Comparison of ENCODE assay signal across 8 cellular contexts in the genomic region with DNA sequence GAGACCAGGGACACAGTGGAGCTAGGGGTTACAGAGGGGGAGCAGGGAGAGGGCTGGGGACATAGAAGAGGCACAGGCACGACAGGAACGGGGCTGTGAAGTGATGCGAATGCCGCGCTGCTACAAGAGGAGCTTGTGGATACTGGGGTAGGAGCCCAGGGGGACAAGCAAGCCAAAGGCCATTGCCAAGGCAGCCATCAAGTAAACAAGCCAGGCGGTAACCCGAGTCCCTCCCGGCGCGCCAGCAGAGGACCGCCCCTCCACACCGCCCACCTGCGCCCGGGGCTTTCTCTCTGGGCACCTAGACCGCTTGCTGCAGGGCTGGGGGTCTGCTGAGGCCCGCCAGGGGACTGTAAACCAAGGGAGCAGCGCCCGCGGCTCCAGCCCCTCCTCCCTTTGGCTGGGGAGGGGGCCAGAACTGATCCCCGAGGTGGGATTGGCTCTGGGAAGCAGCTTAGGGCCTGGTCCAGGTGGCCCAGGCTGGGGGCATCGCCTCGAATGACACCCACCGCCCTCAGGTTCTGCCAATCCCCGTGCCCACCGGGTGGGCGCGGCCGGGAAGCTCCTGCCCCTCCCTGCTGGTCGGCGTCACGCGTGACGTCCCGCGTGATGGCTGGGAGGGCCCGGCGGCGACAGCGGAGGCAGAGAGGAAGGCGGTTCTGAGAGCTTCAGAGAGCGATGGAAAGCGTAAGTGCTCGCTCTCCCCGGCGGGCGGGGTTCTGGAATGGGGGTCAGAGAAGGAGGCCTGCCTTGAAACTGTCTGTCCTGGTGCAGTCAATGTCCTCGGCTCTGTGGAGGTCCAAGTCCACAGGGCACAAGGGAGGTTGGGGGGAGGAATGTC. TPM values are rescaled to one million over a fixed set of nuclear protein-coding genes. Genes with fewer than 3 reads are reported as not detected.
DNase-seq lines count a peak whose midpoint lies in the region; ATAC-seq and TF ChIP-seq lines count a peak whose summit lies in the region.

No MANE protein-coding gene starts in this region.

- H3K27ac ChIP-seq in BLaER1 treated with 17β-estradiol and CSF1 and Interleukin-3, amounts not matched to agents 10 nM and 100 nM: peak overlapping the region; percentile 75 to 93 (median 88)
- H3K27ac ChIP-seq in HEK293 (ENCODE audit: extremely low read depth, low read depth, low read length) (peak overlapping the region; percentile 64; the same call in 1 of the 2 replicates), epithelial cell of prostate (peak overlapping the region; percentile 94)

- TF ChIP-seq CTCF in HEK293 (tag by site-specific recombination; IDR thresholded peaks at IDR 0.05): no peak
- no peak for TF ChIP-seq CTCF in mucosa of descending colon (IDR thresholded peaks at IDR 0.05)

- H3K4me1 ChIP-seq in BLaER1 treated with 17β-estradiol and CSF1 and Interleukin-3, amounts not matched to agents 10 nM and 100 nM: peaks cover 62 to 76% (median 64%) of the 10 kb centered on the region in 10 experiments
- H3K4me1 ChIP-seq in HEK293 (ENCODE audit: control insufficient read depth, insufficient read depth, low read length) (peaks cover 18% of the 10 kb centered on the region), NT2/D1 (ENCODE audit: insufficient read depth, insufficient read length) (peaks cover 10% of the 10 kb centered on the region), mucosa of descending colon (ENCODE audit: low read depth) (peaks cover 27% of the 10 kb centered on the region)

- H4K20me1 ChIP-seq in BLaER1 treated with 17β-estradiol and CSF1 and Interleukin-3, amounts not matched to agents 10 nM and 100 nM: peaks cover 5 to 47% (median 21%) of the 10 kb centered on the region in 11 experiments; a peak in 16 of 22 replicates

- no peaks in the 10 kb centered on the region for H3K9me3 ChIP-seq in BLaER1 treated with 17β-estradiol and CSF1 and Interleukin-3, amounts not matched to agents 10 nM and 100 nM (replicated peaks in 1 of 11)
- H3K9me3 ChIP-seq in HEK293 (ENCODE audit: control insufficient read depth, insufficient read depth, low read depth, low read length) (no peaks in the 10 kb centered on the region), NT2/D1 (ENCODE audit: insufficient read depth, low read length) (no peaks in the 10 kb centered on the region), mucosa of descending colon (no peaks in the 10 kb centered on the region)

- CTCF ChIA-PET in HEK293 (lab: Yijun Ruan, JAX): interaction anchor here (1.0 to 6.9 kb wide), 9 partner anchors 9 to 113 kb away, joined by 3 to 129 read pairs (median 6); no protein-coding TSS in a partner anchor

- H3K36me3 ChIP-seq in BLaER1 treated with 17β-estradiol and CSF1 and Interleukin-3, amounts not matched to agents 10 nM and 100 nM: peaks cover 21 to 27% (median 25%) of the 10 kb centered on the region in 11 experiments; a peak in 20 of 22 replicates
- H3K36me3 ChIP-seq in HEK293 (ENCODE audit: control insufficient read depth in 2 of 2, insufficient read depth in 1 of 2, low read length in 2 of 2) (peaks cover 0 to 11% of the 10 kb centered on the region in 2 experiments; a peak in 1 of 3 replicates), NT2/D1 (ENCODE audit: insufficient read depth, insufficient read length, low read length) (peaks cover 23% of the 10 kb centered on the region), mucosa of descending colon (ENCODE audit: low read depth) (no peaks in the 10 kb centered on the region)

- peak overlapping the region; percentile 73 to 94 (median 83) for H3K9ac ChIP-seq in BLaER1 treated with 17β-estradiol and CSF1 and Interleukin-3, amounts not matched to agents 10 nM and 100 nM
- H3K9ac ChIP-seq in NT2/D1 (ENCODE audit: insufficient read length, low read depth): peak overlapping the region; percentile 74

- H3K27me3 ChIP-seq in BLaER1 treated with 17β-estradiol and CSF1 and Interleukin-3, amounts not matched to agents 10 nM and 100 nM: no peaks in the 10 kb centered on the region
- H3K27me3 ChIP-seq in NT2/D1 (ENCODE audit: insufficient read depth, insufficient read length): no peaks in the 10 kb centered on the region

- intact Hi-C loops in mucosa of descending colon (cut with DNase I, micrococcal nuclease): no loop called here

- peak overlapping the region; percentile 95 to 99 (median 98) for H3K4me2 ChIP-seq in BLaER1 treated with 17β-estradiol and CSF1 and Interleukin-3, amounts not matched to agents 10 nM and 100 nM

- peak overlapping the region; percentile 66 to 90 (median 72) for H3K4me3 ChIP-seq in BLaER1 treated with 17β-estradiol and CSF1 and Interleukin-3, amounts not matched to agents 10 nM and 100 nM
- H3K4me3 ChIP-seq in HEK293 (ENCODE audit: low read depth, low read length) (peak overlapping the region; percentile 45), NT2/D1 (ENCODE audit: insufficient read length, low read depth) (peak overlapping the region; percentile 62), mucosa of descending colon (peak overlapping the region; percentile 27)

- ATAC-seq in mucosa of descending colon: peak; percentile 70
- no peak for ATAC-seq in HG03460 (IDR thresholded peaks at IDR 0.05; ENCODE audit: unreplicated experiment)

- DNase-seq in NT2/D1 (ENCODE audit: low read depth, low spot score) (no peak), epithelial cell of prostate (ENCODE audit: low read depth, low spot score) (no peak), mucosa of descending colon (peak; percentile 79 to 91 (median 86))
- peak; percentile 89 for DNase-seq in activated T-cell treated with anti-CD3 and anti-CD28 coated beads, Interleukin-2, amount 50 U/mL, for 1 hour
- DNase-seq in stimulated activated CD8-positive, alpha-beta memory T cell treated with anti-CD3 and anti-CD28 coated beads, Interleukin-2, amount 100 ng/mL, for 1 hour (ENCODE audit: low read depth in 2 of 2): peak; percentile 52 to 65

- POLR2A ChIA-PET in HEK293 (lab: Yijun Ruan, JAX): interaction anchor here (1.3 to 2.6 kb wide), 6 partner anchors 8 to 120 kb away, joined by 3 to 29 read pairs (median 9); partner anchors contain the start of genes KAZALD1 and SLF2

TF ChIP-seq in HEK293, 187 proteins besides CTCF, POLR2A, EP300 and RAD21 (continues in another document):
- 0 out of 2 replicates have a peak, but pooled peaks have one; percentile 7 for TF ChIP-seq ZNF792 (tag by site-specific recombination; IDR thresholded peaks at IDR 0.05)
- no peak for TF ChIP-seq ZFP69B (tag by site-specific recombination; IDR thresholded peaks at IDR 0.05)
- TF ChIP-seq ZFP37 (tag by site-specific recombination; IDR thresholded peaks at IDR 0.05): no peak
- TF ChIP-seq ZNF24 (tag by site-specific recombination; IDR thresholded peaks at IDR 0.05): no peak
- no peak for TF ChIP-seq ZNF404 (tag by site-specific recombination; IDR thresholded peaks at IDR 0.05)
- TF ChIP-seq ZNF223 (tag by site-specific recombination; IDR thresholded peaks at IDR 0.05): peak; percentile 97
- TF ChIP-seq ZNF26 (tag by site-specific recombination; IDR thresholded peaks at IDR 0.05): no peak
- TF ChIP-seq, protein P1, sequence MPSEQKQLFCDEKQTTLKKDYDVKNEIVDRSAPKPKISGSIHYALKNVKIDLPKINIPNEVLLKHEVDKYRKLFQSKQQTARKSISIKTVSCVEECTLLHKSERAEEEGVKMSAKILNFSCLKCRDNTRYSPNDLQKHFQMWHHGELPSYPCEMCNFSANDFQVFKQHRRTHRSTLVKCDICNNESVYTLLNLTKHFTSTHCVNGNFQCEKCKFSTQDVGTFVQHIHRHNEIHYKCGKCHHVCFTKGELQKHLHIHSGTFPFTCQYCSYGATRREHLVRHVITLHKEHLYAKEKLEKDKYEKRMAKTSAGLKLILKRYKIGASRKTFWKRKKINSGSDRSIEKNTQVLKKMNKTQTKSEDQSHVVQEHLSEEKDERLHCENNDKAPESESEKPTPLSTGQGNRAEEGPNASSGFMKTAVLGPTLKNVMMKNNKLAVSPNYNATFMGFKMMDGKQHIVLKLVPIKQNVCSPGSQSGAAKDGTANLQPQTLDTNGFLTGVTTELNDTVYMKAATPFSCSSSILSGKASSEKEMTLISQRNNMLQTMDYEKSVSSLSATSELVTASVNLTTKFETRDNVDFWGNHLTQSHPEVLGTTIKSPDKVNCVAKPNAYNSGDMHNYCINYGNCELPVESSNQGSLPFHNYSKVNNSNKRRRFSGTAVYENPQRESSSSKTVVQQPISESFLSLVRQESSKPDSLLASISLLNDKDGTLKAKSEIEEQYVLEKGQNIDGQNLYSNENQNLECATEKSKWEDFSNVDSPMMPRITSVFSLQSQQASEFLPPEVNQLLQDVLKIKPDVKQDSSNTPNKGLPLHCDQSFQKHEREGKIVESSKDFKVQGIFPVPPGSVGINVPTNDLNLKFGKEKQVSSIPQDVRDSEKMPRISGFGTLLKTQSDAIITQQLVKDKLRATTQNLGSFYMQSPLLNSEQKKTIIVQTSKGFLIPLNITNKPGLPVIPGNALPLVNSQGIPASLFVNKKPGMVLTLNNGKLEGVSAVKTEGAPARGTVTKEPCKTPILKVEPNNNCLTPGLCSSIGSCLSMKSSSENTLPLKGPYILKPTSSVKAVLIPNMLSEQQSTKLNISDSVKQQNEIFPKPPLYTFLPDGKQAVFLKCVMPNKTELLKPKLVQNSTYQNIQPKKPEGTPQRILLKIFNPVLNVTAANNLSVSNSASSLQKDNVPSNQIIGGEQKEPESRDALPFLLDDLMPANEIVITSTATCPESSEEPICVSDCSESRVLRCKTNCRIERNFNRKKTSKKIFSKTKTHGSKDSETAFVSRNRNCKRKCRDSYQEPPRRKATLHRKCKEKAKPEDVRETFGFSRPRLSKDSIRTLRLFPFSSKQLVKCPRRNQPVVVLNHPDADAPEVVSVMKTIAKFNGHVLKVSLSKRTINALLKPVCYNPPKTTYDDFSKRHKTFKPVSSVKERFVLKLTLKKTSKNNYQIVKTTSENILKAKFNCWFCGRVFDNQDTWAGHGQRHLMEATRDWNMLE (tag by site-specific recombination; conservative IDR thresholded peaks at IDR 0.05; ENCODE audit: low read depth): no peak
- TF ChIP-seq ZNF747 (tag by site-specific recombination; IDR thresholded peaks at IDR 0.05): no peak

RNA-seq across cellular contexts. Expression of gene SFXN3, which starts 1.0 kb away (rescaled TPM):
- 10 to 100 TPM in 2 of 3 donors, 1 to 10 TPM in 1; 8.7 to 28.7 (median 28.0) TPM for total RNA-seq in mucosa of descending colon

RNA-seq across cellular contexts. Expression of gene PDZD7, which starts 1.1 kb away (rescaled TPM):
- total RNA-seq in mucosa of descending colon: under 1 TPM in 2 of 3 donors, not detected in 1; 0.28 to 0.43 TPM

RNA-seq across cellular contexts. Expression of gene KAZALD1, which starts 29.8 kb away (rescaled TPM):
- total RNA-seq in mucosa of descending colon: 10 to 100 TPM in 2 of 3 donors, 1 to 10 TPM in 1; 8.5 to 20.0 (median 16.7) TPM

RNA-seq across cellular contexts. Expression of gene LZTS2, which starts 32.4 kb away (rescaled TPM):
- 10 to 100 TPM; 26.0 to 82.1 (median 31.5) TPM for total RNA-seq in mucosa of descending colon

RNA-seq across cellular contexts. Expression of gene TWNK, which starts 44.7 kb away (rescaled TPM):
- 1 to 10 TPM; 6.0 to 7.8 (median 7.0) TPM for total RNA-seq in mucosa of descending colon

Comparison
In these comparisons a context has a peak if more than half of its experiments do, and no peak if none do; other contexts are left out.
1. DNase-seq: peak in activated T-cell treated with anti-CD3 and anti-CD28 coated beads, Interleukin-2, amount 50 U/mL, for 1 hour (single experiment), mucosa of descending colon (3 of 3) and stimulated activated CD8-positive, alpha-beta memory T cell treated with anti-CD3 and anti-CD28 coated beads, Interleukin-2, amount 100 ng/mL, for 1 hour (2 of 2); none in NT2/D1 (single experiment) and epithelial cell of prostate (single experiment).
2. Peak in every context shown above with its lines, with median percentiles within 50 percentile points of each other: H3K27ac ChIP-seq and H3K4me3 ChIP-seq.